8 cellular contexts compared by ENCODE assay signal in genomic region chr4:88382621-88383020, GRCh38. TPM values are rescaled to one million over a fixed set of nuclear protein-coding genes. Genes with fewer than 3 reads are reported as not detected.
DNase-seq lines count a peak whose midpoint lies in the region; ATAC-seq, FAIRE-seq and TF ChIP-seq lines count a peak whose summit lies in the region.

No MANE protein-coding gene starts in this region.

- no peaks in the 10 kb centered on the region for H3K4me1 ChIP-seq in neural progenitor cell

- no peak overlapping the region for H3K4me3 ChIP-seq in neural progenitor cell

- DNase-seq in stimulated activated CD8-positive, alpha-beta memory T cell treated with anti-CD3 and anti-CD28 coated beads, Interleukin-15, amount 100 ng/mL, for 1 hour (ENCODE audit: low read depth) = peak; percentile 30
- DNase-seq in frontal cortex (ENCODE audit: low spot score in 2 of 2) (no peak), HT-29 (ENCODE audit: low spot score) (no peak), NCI-H1436 treated with DMSO at 0.1 percent for 48 hours (lab: John Stamatoyannopoulos, UW) (no peak), neural progenitor cell (ENCODE audit: low spot score) (no peak)

- H3K27ac Mint-ChIP-seq in IgD-negative memory B cell (peak overlapping the region; percentile 19 to 90 (median 48)), neural progenitor cell (no peak overlapping the region)
- peak overlapping the region; percentile 96 for H3K27ac Mint-ChIP-seq in activated naive CD4-positive, alpha-beta T cell treated with anti-CD3 and anti-CD28 coated beads, Interleukin-2, amount 50 U/mL, for 24 hours

- no peaks in the 10 kb centered on the region for H3K36me3 ChIP-seq in neural progenitor cell

- peaks cover 18% of the 10 kb centered on the region for H3K27me3 ChIP-seq in neural progenitor cell

- no peaks in the 10 kb centered on the region for H3F3A ChIP-seq in neural progenitor cell (ENCODE audit: low read depth)

- H3K27me3 Mint-ChIP-seq in IgD-negative memory B cell (no peaks in the 10 kb centered on the region), neural progenitor cell (ENCODE audit: insufficient read depth, low read depth) (peaks cover 10% of the 10 kb centered on the region)
- H3K27me3 Mint-ChIP-seq in activated naive CD4-positive, alpha-beta T cell treated with anti-CD3 and anti-CD28 coated beads, Interleukin-2, amount 50 U/mL, for 24 hours = no peaks in the 10 kb centered on the region

- H3K9me3 Mint-ChIP-seq in IgD-negative memory B cell (no peaks in the 10 kb centered on the region), neural progenitor cell (no peaks in the 10 kb centered on the region)
- H3K9me3 Mint-ChIP-seq in activated naive CD4-positive, alpha-beta T cell treated with anti-CD3 and anti-CD28 coated beads, Interleukin-2, amount 50 U/mL, for 24 hours = no peaks in the 10 kb centered on the region

- no peak overlapping the region for H3K4me2 ChIP-seq in neural progenitor cell

- no peaks in the 10 kb centered on the region for H4K20me1 ChIP-seq in neural progenitor cell (ENCODE audit: low read depth)

- H3K9me3 ChIP-seq in neural progenitor cell (ENCODE audit: low read depth) = no peaks in the 10 kb centered on the region

- no peak for FAIRE-seq in frontal cortex (lab: Jason Lieb, UNC)

- no peak overlapping the region for H2AFZ ChIP-seq in neural progenitor cell (replicated peaks)

- H3K4me3 Mint-ChIP-seq in IgD-negative memory B cell = peak overlapping the region in 3 of 4 donors; percentile 5 to 47 (median 38)
- H3K4me3 Mint-ChIP-seq in activated naive CD4-positive, alpha-beta T cell treated with anti-CD3 and anti-CD28 coated beads, Interleukin-2, amount 50 U/mL, for 24 hours = peak overlapping the region; percentile 70
- no peak overlapping the region for H3K4me3 Mint-ChIP-seq in neural progenitor cell

- no peak overlapping the region for H3K9ac ChIP-seq in neural progenitor cell

- H3K4me1 Mint-ChIP-seq in IgD-negative memory B cell (peaks cover 24 to 30% (median 28%) of the 10 kb centered on the region in 3 donors), neural progenitor cell (no peaks in the 10 kb centered on the region)
- H3K4me1 Mint-ChIP-seq in activated naive CD4-positive, alpha-beta T cell treated with anti-CD3 and anti-CD28 coated beads, Interleukin-2, amount 50 U/mL, for 24 hours = peaks cover 48% of the 10 kb centered on the region

- peaks cover 11% of the 10 kb centered on the region for H3K36me3 Mint-ChIP-seq in IgD-negative memory B cell
- peaks cover 21% of the 10 kb centered on the region for H3K36me3 Mint-ChIP-seq in activated naive CD4-positive, alpha-beta T cell treated with anti-CD3 and anti-CD28 coated beads, Interleukin-2, amount 50 U/mL, for 24 hours
- H3K36me3 Mint-ChIP-seq in neural progenitor cell = no peaks in the 10 kb centered on the region

- H3K79me2 ChIP-seq in neural progenitor cell (ENCODE audit: low read depth) = no peaks in the 10 kb centered on the region

- ATAC-seq in GM19395 (IDR thresholded peaks at IDR 0.05; ENCODE audit: unreplicated experiment) = peak; percentile 41

- no peak for TF ChIP-seq CTCF in neural progenitor cell (IDR thresholded peaks at IDR 0.05)

- no peak overlapping the region for H3K27ac ChIP-seq in neural progenitor cell

RNA-seq across cellular contexts. Expression of gene HERC6, which starts 4.0 kb away (rescaled TPM):
- polyA plus RNA-seq in IgD-negative memory B cell = 10.2 TPM
- total RNA-seq in frontal cortex (3.7 TPM), neural progenitor cell (ENCODE audit: low replicate concordance) (0.24 and 0.28 TPM in 2 replicates)
- 9.5 and 12.8 TPM in 2 replicates for total RNA-seq in HT-29 (2014; rRNA removed; shearing (Covaris generic))
